In the genomic region with DNA sequence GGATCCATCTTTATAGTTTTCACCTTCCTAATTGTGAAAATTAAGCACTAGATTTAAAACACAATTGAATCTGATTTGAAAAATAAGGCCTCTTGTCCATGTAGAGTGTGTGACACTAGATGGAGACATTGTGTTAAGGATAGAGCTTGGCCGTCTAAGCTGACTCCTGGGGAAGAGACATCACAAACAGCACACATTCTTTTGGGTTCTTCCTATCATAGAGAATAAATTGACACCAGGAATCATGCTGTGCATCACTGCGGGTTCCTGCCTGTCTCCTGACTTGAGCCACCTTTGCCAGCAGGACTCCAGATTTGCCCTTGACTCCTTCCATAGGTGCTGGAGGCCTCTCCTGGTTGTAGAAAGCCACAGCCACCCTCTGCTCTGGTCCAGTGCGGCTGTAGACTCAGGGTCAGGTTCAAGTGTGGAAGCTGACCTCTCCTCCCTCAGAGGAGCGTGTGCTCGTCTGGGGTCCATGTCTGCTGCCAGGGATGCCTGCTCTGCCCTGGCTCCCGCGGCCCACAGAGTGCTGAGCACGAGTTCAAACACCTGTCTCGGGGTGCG, we compare ENCODE assay signal across 9 cellular contexts. TPM values are rescaled to one million over a fixed set of nuclear protein-coding genes. Genes with fewer than 3 reads are reported as not detected.
DNase-seq lines count a peak whose midpoint lies in the region; ATAC-seq, FAIRE-seq and TF ChIP-seq lines count a peak whose summit lies in the region.
"Had no signal": no experiment of that assay in that cellular context is flagged by ENCODE, and none has a peak within 500 bp of the region (broad histone marks: within the 10 kb centered on the region; RNA-seq: fewer than 3 reads in every experiment).

No MANE protein-coding gene starts in this region.

- FAIRE-seq in GM12892 (lab: Jason Lieb, UNC), result peak; percentile 83

- H3K9ac ChIP-seq in SU-DHL-6 (ENCODE audit: low read length), result no peak overlapping the region

- peaks cover 2 to 5% (median 4%) of the 10 kb centered on the region in 3 donors for H3K4me1 Mint-ChIP-seq in naive B cell

- H3K4me3 ChIP-seq in AG10803 (ENCODE audit: low read length) (no peak overlapping the region), SU-DHL-6 (ENCODE audit: insufficient read depth, low read length, poor library complexity, severe bottlenecking) (no peak overlapping the region), epithelial cell of proximal tubule (ENCODE audit: low read depth, low read length) (no peak overlapping the region)
- H3K4me3 ChIP-seq: skin epidermis had no signal

- TF ChIP-seq CTCF in AG10803 (conservative IDR thresholded peaks at IDR 0.05; ENCODE audit: low read length) (peak; percentile 93), SU-DHL-6 (IDR thresholded peaks at IDR 0.05; ENCODE audit: insufficient read depth, low read length, poor library complexity, severe bottlenecking) (peak; percentile 50), epithelial cell of proximal tubule (conservative IDR thresholded peaks at IDR 0.05; ENCODE audit: low read depth, low read length) (peak; percentile 81)

- no peaks in the 10 kb centered on the region for H3K36me3 Mint-ChIP-seq in naive B cell

- H4K20me1 ChIP-seq in SU-DHL-6 (ENCODE audit: low read depth, low read length), result no peaks in the 10 kb centered on the region

- H3K79me2 ChIP-seq in SU-DHL-6 (ENCODE audit: insufficient read depth, low read length), result no peaks in the 10 kb centered on the region

- H3K36me3 ChIP-seq in SU-DHL-6 (ENCODE audit: low read length), result no peaks in the 10 kb centered on the region

- TF ChIP-seq POLR2A in GM12892 (IDR thresholded peaks at IDR 0.05; ENCODE audit: low read depth, low read length), result no peak

- no peak overlapping the region for H3K4me2 ChIP-seq in SU-DHL-6 (ENCODE audit: low read depth, low read length, poor library complexity, severe bottlenecking)

- no peak overlapping the region for H3K4me3 Mint-ChIP-seq in naive B cell

- H3F3A ChIP-seq in SU-DHL-6 (ENCODE audit: insufficient read depth), result no peaks in the 10 kb centered on the region

- H3K9me3 Mint-ChIP-seq in naive B cell, result no peaks in the 10 kb centered on the region

- H3K27ac ChIP-seq in SU-DHL-6 (ENCODE audit: low read depth, low read length), result no peak overlapping the region
- H3K27ac ChIP-seq: skin epidermis had no signal

- peak overlapping the region in 2 of 6 donors; percentile 21 to 56 for H3K27ac Mint-ChIP-seq in naive B cell

- H3K27me3 ChIP-seq in SU-DHL-6 (ENCODE audit: low read length), result no peaks in the 10 kb centered on the region

- DNase-seq in AG10803 (ENCODE audit: low read depth) (peak; percentile 94), GM12892 (ENCODE audit: insufficient read length) (no peak), NCI-H187 treated with DMSO at 0.1 percent for 48 hours (lab: John Stamatoyannopoulos, UW) (peak; percentile 56), epithelial cell of proximal tubule (ENCODE audit: low read depth) (no peak), naive B cell (peak; percentile 65)
- no peak for DNase-seq in stimulated activated CD4-positive, alpha-beta T cell treated with anti-CD3 and anti-CD28 coated beads, Interleukin-1b, Interleukin-23, amount 100 ng/mL, for 48 hours

- no peak overlapping the region for H2AFZ ChIP-seq in SU-DHL-6 (ENCODE audit: low read depth, low read length, severe bottlenecking)

- H3K27me3 Mint-ChIP-seq in naive B cell, result peaks cover 0 to 5% (median 0%) of the 10 kb centered on the region in 3 donors

- ATAC-seq in HG02943 (IDR thresholded peaks at IDR 0.05; ENCODE audit: low read depth, unreplicated experiment) (peak; percentile 71), naive B cell (ENCODE audit: low read depth in 2 of 2) (peak; percentile 78 to 88)

- no peaks in the 10 kb centered on the region for H3K9me3 ChIP-seq in SU-DHL-6 (ENCODE audit: insufficient read depth, low read length)

- no peaks in the 10 kb centered on the region for H3K9me2 ChIP-seq in SU-DHL-6 (replicated peaks; ENCODE audit: insufficient read depth, low read length)

RNA-seq across cellular contexts. Expression of gene ROPN1L, which starts 11.2 kb away (rescaled TPM):
- 0.21 TPM for polyA plus RNA-seq in GM12892 (2012; ENCODE audit: missing spikeins)
- total RNA-seq in epithelial cell of proximal tubule, result 1.1 TPM in 1 of 2 replicates, not detected in the other
- polyA plus RNA-seq in naive B cell (ENCODE audit: low read depth in 6 of 6), result under 1 TPM in 2 of 6 donors, not detected in 4; 0.58 to 0.70 TPM

Comparison
In these comparisons a context has a peak if more than half of its experiments do, and no peak if none do; other contexts are left out.
1. DNase-seq: peak in AG10803 (single experiment), NCI-H187 treated with DMSO at 0.1 percent for 48 hours (single experiment) and naive B cell (single experiment); none in GM12892 (single experiment), epithelial cell of proximal tubule (single experiment) and stimulated activated CD4-positive, alpha-beta T cell treated with anti-CD3 and anti-CD28 coated beads, Interleukin-1b, Interleukin-23, amount 100 ng/mL, for 48 hours (single experiment).
2. Peak in every context shown above with its lines, with median percentiles within 50 percentile points of each other: CTCF ChIP-seq.